ENCODE assay signal across 2 cellular contexts in the genomic region with DNA sequence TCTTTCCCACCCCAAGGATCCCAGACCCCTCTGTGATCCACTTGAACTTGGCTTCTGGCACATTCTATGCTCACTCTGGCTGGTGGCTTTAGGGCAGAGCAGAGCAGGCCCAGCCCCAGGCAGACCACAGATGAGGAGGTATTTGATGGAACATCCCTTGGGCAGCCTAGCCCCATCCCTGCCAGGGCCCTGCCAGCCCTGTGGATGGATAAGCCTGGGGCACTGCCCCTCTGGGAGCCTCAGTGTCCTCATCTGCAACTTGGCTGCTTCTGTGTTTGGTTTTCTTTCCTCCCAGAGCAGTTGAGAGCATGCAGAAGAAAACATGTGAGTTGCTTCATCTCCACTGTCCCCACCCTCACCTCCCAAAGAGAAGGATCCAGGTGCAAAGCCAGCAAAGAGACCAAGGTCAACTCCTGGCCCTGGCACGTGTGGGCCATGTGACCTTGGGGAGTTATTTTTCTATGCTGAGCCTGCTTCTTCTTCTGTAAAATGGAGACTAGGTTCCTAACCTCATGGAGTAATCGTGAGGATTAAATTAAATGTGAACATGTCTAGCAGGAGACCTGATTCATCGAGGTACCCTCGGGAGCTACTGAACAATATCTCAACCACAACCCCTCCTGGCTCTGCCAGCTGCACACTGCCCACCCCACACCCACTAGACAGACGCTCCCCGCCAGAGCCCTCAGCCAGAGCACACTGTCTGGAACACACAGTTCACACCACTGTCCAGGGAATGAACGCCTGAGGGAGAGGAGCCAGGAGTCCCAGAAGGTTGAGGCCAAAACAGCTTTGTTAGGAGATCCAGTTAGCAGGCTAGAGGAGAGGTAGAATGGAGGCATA.
TF ChIP-seq lines count a peak whose summit lies in the region.

No MANE protein-coding gene starts in this region.

TF ChIP-seq in GM23338, 12 proteins besides CTCF, POLR2A, EP300 and RAD21 (continues in another document):
- no peak for TF ChIP-seq ZNF462 (CRISPR knock-in tag; IDR thresholded peaks at IDR 0.05)
- no peak for TF ChIP-seq REST (IDR thresholded peaks at IDR 0.05; ENCODE audit: unreplicated experiment)
- TF ChIP-seq POLR2AphosphoS5 (IDR thresholded peaks at IDR 0.05; ENCODE audit: low read depth), result no peak
- no peak for TF ChIP-seq ZNF114 (CRISPR knock-in tag; IDR thresholded peaks at IDR 0.05)
- no peak for TF ChIP-seq JUNB (IDR thresholded peaks at IDR 0.05; ENCODE audit: unreplicated experiment)
- no peak for TF ChIP-seq STAT1 (IDR thresholded peaks at IDR 0.05; ENCODE audit: unreplicated experiment)
- no peak for TF ChIP-seq ETS1 (IDR thresholded peaks at IDR 0.05)

TF ChIP-seq in HepG2, 621 proteins besides CTCF, POLR2A, EP300 and RAD21:
- TF ChIP-seq YY1 (IDR thresholded peaks at IDR 0.05; ENCODE audit: insufficient read depth, insufficient replicate concordance, low read depth, low read length), result no peak
- no peak for TF ChIP-seq ZFX (CRISPR knock-in tag; IDR thresholded peaks at IDR 0.05; ENCODE audit: low read depth)
- no peak for TF ChIP-seq ZNF589 (CRISPR knock-in tag; conservative IDR thresholded peaks at IDR 0.05)
- TF ChIP-seq ZNF776 (CRISPR knock-in tag; IDR thresholded peaks at IDR 0.05), result no peak
- peak; percentile 88 for TF ChIP-seq MNT (IDR thresholded peaks at IDR 0.05)
- TF ChIP-seq DNMT1 (CRISPR knock-in tag; IDR thresholded peaks at IDR 0.05), result no peak
- TF ChIP-seq HDAC2 (CRISPR knock-in tag; IDR thresholded peaks at IDR 0.05), result no peak
- no peak for TF ChIP-seq ZNF768 (CRISPR knock-in tag; IDR thresholded peaks at IDR 0.05)
- no peak for TF ChIP-seq TFDP1 (CRISPR knock-in tag; IDR thresholded peaks at IDR 0.05; ENCODE audit: borderline replicate concordance)
- TF ChIP-seq BHLHE40 (IDR thresholded peaks at IDR 0.05; ENCODE audit: low read length), result peak; percentile 76
- TF ChIP-seq ZNF318 (CRISPR knock-in tag; IDR thresholded peaks at IDR 0.05), result no peak
- TF ChIP-seq CREB1 (IDR thresholded peaks at IDR 0.05), result no peak
- TF ChIP-seq CREB1 (CRISPR knock-in tag; IDR thresholded peaks at IDR 0.05), result no peak
- 0 out of 2 replicates have a peak, but pooled peaks have one; percentile 15 for TF ChIP-seq USF2 (IDR thresholded peaks at IDR 0.05; ENCODE audit: low read depth, low read length)
- TF ChIP-seq USF2 (CRISPR knock-in tag; IDR thresholded peaks at IDR 0.05; ENCODE audit: borderline replicate concordance), result no peak
- no peak for TF ChIP-seq SMYD3 (CRISPR knock-in tag; IDR thresholded peaks at IDR 0.05)
- 0 out of 2 replicates have a peak, but pooled peaks have one; percentile 11 for TF ChIP-seq FOXJ3 (CRISPR knock-in tag; IDR thresholded peaks at IDR 0.05; ENCODE audit: borderline replicate concordance)
- TF ChIP-seq TEAD3 (CRISPR knock-in tag; optimal IDR thresholded peaks at IDR 0.05; ENCODE audit: borderline replicate concordance), result no peak
- TF ChIP-seq EZH2 (conservative IDR thresholded peaks at IDR 0.05; ENCODE audit: low read depth, low read length), result no peak
- TF ChIP-seq FOXC1 (CRISPR knock-in tag; IDR thresholded peaks at IDR 0.05; ENCODE audit: borderline replicate concordance), result 0 out of 2 replicates have a peak, but pooled peaks have one; percentile 38
- TF ChIP-seq, protein P1, sequence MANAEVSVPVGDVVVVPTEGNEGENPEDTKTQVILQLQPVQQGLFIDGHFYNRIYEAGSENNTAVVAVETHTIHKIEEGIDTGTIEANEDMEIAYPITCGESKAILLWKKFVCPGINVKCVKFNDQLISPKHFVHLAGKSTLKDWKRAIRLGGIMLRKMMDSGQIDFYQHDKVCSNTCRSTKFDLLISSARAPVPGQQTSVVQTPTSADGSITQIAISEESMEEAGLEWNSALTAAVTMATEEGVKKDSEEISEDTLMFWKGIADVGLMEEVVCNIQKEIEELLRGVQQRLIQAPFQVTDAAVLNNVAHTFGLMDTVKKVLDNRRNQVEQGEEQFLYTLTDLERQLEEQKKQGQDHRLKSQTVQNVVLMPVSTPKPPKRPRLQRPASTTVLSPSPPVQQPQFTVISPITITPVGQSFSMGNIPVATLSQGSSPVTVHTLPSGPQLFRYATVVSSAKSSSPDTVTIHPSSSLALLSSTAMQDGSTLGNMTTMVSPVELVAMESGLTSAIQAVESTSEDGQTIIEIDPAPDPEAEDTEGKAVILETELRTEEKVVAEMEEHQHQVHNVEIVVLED (CRISPR knock-in tag; IDR thresholded peaks at IDR 0.05; ENCODE audit: borderline replicate concordance), result no peak
